ENCODE assay signal across 9 cellular contexts in the genomic region with DNA sequence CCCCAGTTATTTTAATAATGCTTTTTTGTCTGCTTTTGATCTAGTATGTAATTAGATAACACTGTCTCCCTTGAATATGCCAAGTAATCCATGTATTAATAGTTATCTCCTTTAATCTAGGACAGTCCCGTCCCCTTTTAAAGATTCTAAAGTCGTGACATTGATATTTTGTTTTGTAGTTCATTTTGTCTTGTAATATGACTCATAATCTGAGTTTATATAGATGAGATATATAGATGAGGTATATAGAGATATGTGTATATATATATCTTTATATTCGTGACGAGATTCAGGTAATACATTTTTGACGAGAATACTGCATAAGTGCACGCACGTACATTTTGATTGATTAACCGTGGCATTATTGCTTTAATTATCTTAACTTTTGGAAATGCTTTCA. TPM values are rescaled to one million over a fixed set of nuclear protein-coding genes. Genes with fewer than 3 reads are reported as not detected.
DNase-seq lines count a peak whose midpoint lies in the region; ATAC-seq and TF ChIP-seq lines count a peak whose summit lies in the region.
"Had no signal": no experiment of that assay in that cellular context is flagged by ENCODE, and none has a peak within 500 bp of the region (broad histone marks: within the 10 kb centered on the region; RNA-seq: fewer than 3 reads in every experiment).

No MANE protein-coding gene starts in this region.

- ATAC-seq in CD8-positive, alpha-beta T cell, result no peak
- ATAC-seq in effector memory CD8-positive, alpha-beta T cell (replicated peaks), result no peak
- no peak for ATAC-seq in GM21576 (IDR thresholded peaks at IDR 0.05; ENCODE audit: unreplicated experiment)

- no peaks in the 10 kb centered on the region for H3K27me3 Mint-ChIP-seq in CD8-positive, alpha-beta T cell (ENCODE audit: low read depth)
- H3K27me3 Mint-ChIP-seq in effector memory CD8-positive, alpha-beta T cell, result no peaks in the 10 kb centered on the region

- no peak for DNase-seq in CD8-positive, alpha-beta T cell
- DNase-seq in NT2/D1 (ENCODE audit: low read depth, low spot score) (no peak), AML-193 (lab: John Stamatoyannopoulos, UW) (no peak), DMS79 treated with DMSO at 0.1 percent for 48 hours (lab: John Stamatoyannopoulos, UW) (no peak), GM19240 (ENCODE audit: insufficient read length, low spot score) (no peak)
- no peak for DNase-seq in effector memory CD8-positive, alpha-beta T cell
- DNase-seq: NCI-H1048 had no signal

- POLR2A ChIA-PET in CD8-positive, alpha-beta T cell (lab: Charles Lee), result interaction anchor here (2.1 kb wide), 1 partner anchor 219 kb away, joined by 23 read pairs; a partner anchor contains a TSS

- no peaks in the 10 kb centered on the region for H3K27me3 ChIP-seq in CD8-positive, alpha-beta T cell (ENCODE audit: insufficient read depth, low read length)
- H3K27me3 ChIP-seq in NT2/D1 (ENCODE audit: insufficient read depth, insufficient read length), result no peaks in the 10 kb centered on the region
- H3K27me3 ChIP-seq in neutrophil, result no peaks in the 10 kb centered on the region

- H3K27ac Mint-ChIP-seq in CD8-positive, alpha-beta T cell, result peak overlapping the region; percentile 88
- H3K27ac Mint-ChIP-seq in effector memory CD8-positive, alpha-beta T cell, result peak overlapping the region; percentile 100

- TF ChIP-seq CTCF in CD8-positive, alpha-beta T cell (IDR thresholded peaks at IDR 0.05), result no peak
- TF ChIP-seq CTCF in neutrophil (IDR thresholded peaks at IDR 0.05), result no peak

- intact Hi-C loops in CD8-positive, alpha-beta T cell (cut with DNase I, micrococcal nuclease), result loop anchor here (2.0 to 10.0 kb wide), 5 partner anchors 425 to 1377 kb away; a partner anchor contains a TSS

- CTCF ChIA-PET in CD8-positive, alpha-beta T cell (lab: Charles Lee), result no interaction called here

- H3K36me3 Mint-ChIP-seq in CD8-positive, alpha-beta T cell, result peaks cover 22% of the 10 kb centered on the region
- H3K36me3 Mint-ChIP-seq in effector memory CD8-positive, alpha-beta T cell (ENCODE audit: insufficient read depth), result peaks cover 19% of the 10 kb centered on the region

- H3K4me1 Mint-ChIP-seq in CD8-positive, alpha-beta T cell (ENCODE audit: low read depth), result peaks cover 60% of the 10 kb centered on the region
- H3K4me1 Mint-ChIP-seq in effector memory CD8-positive, alpha-beta T cell (ENCODE audit: low read depth in 2 of 2), result peaks cover 22 to 36% of the 10 kb centered on the region in 2 donors

- peak overlapping the region; percentile 94 for H3K4me3 ChIP-seq in CD8-positive, alpha-beta T cell (ENCODE audit: low read depth, low read length)
- peak overlapping the region; percentile 81 for H3K4me3 ChIP-seq in NT2/D1 (ENCODE audit: insufficient read length, low read depth)
- peak overlapping the region in 1 of 2 experiments; percentile 87 for H3K4me3 ChIP-seq in neutrophil (ENCODE audit: low read depth in 1 of 2, low read length in 1 of 2)

- H3K4me3 Mint-ChIP-seq in CD8-positive, alpha-beta T cell, result peak overlapping the region; percentile 99
- peak overlapping the region; percentile 99 for H3K4me3 Mint-ChIP-seq in effector memory CD8-positive, alpha-beta T cell

- no peaks in the 10 kb centered on the region for H3K9me3 ChIP-seq in CD8-positive, alpha-beta T cell (ENCODE audit: low read length)
- no peaks in the 10 kb centered on the region for H3K9me3 ChIP-seq in NT2/D1 (ENCODE audit: insufficient read depth, low read length)
- no peaks in the 10 kb centered on the region for H3K9me3 ChIP-seq in neutrophil

- H3K9me3 Mint-ChIP-seq in CD8-positive, alpha-beta T cell, result no peaks in the 10 kb centered on the region
- no peaks in the 10 kb centered on the region for H3K9me3 Mint-ChIP-seq in effector memory CD8-positive, alpha-beta T cell

- H3K27ac ChIP-seq in CD8-positive, alpha-beta T cell (ENCODE audit: low read depth, low read length), result no peak overlapping the region
- H3K27ac ChIP-seq in neutrophil, result peak overlapping the region; percentile 95

- peaks cover 43% of the 10 kb centered on the region for H3K4me1 ChIP-seq in CD8-positive, alpha-beta T cell (ENCODE audit: insufficient read depth, low read length)
- H3K4me1 ChIP-seq in NT2/D1 (ENCODE audit: insufficient read depth, insufficient read length) (no peaks in the 10 kb centered on the region), neutrophil (ENCODE audit: control insufficient read depth in 1 of 2, insufficient read depth in 1 of 2, low read depth in 1 of 2, low read length in 1 of 2) (peaks cover 28 to 32% of the 10 kb centered on the region in 2 experiments)

- no peaks in the 10 kb centered on the region for H3K36me3 ChIP-seq in CD8-positive, alpha-beta T cell (ENCODE audit: insufficient read depth, low read length)
- H3K36me3 ChIP-seq in NT2/D1 (ENCODE audit: insufficient read depth, insufficient read length, low read length) (no peaks in the 10 kb centered on the region), neutrophil (no peaks in the 10 kb centered on the region)

- H3K9ac ChIP-seq in NT2/D1 (ENCODE audit: insufficient read length, low read depth), result peak overlapping the region; percentile 97

RNA-seq across cellular contexts. Expression of a gene that starts 1.6 kb away (rescaled TPM):
- 100 to 1,000 TPM; 152 to 154 TPM for total RNA-seq in CD8-positive, alpha-beta T cell
